ENCODE assay signal across 8 cellular contexts in genomic region chr6:106509420-106510089, GRCh38.
DNase-seq lines count a peak whose midpoint lies in the region; ATAC-seq, FAIRE-seq and TF ChIP-seq lines count a peak whose summit lies in the region.

No MANE protein-coding gene starts in this region.

- TF ChIP-seq CTCF in Peyer's patch (IDR thresholded peaks at IDR 0.05) (peak in 2 of 6 experiments; percentile 5 to 29), fibroblast of lung (conservative IDR thresholded peaks at IDR 0.05 in 1 of 2, IDR thresholded peaks at IDR 0.05 in 1 of 2; ENCODE audit: low read depth in 1 of 2, low read length in 2 of 2) (peak in 1 of 2 donors; percentile 3)

- H3K4me3 ChIP-seq in Peyer's patch (peak overlapping the region; percentile 47 to 73 (median 64)), fibroblast of lung (replicated peaks in 1 of 4; ENCODE audit: control extremely low read depth in 1 of 4, insufficient read depth in 1 of 4, low read depth in 3 of 4, low read length in 4 of 4) (peak overlapping the region in 2 of 4 experiments; percentile 68 to 80), skeletal muscle cell (ENCODE audit: low read depth, low read length) (peak overlapping the region; percentile 52)

- no peak overlapping the region for H2AFZ ChIP-seq in fibroblast of lung (ENCODE audit: low read length)

- H3K27me3 ChIP-seq in Peyer's patch = no peaks in the 10 kb centered on the region
- peaks cover 8% of the 10 kb centered on the region for H3K27me3 ChIP-seq in fibroblast of lung (ENCODE audit: control insufficient read depth, insufficient read depth, low read length)

- peaks cover 0 to 14% (median 1%) of the 10 kb centered on the region in 4 donors for H3K4me1 ChIP-seq in Peyer's patch
- peaks cover 12% of the 10 kb centered on the region for H3K4me1 ChIP-seq in fibroblast of lung (ENCODE audit: control insufficient read depth, extremely low read depth, insufficient read depth, low read length)

- H3K9ac ChIP-seq in fibroblast of lung (ENCODE audit: insufficient read depth, low read length) = no peak overlapping the region

- ATAC-seq in HG02870 (IDR thresholded peaks at IDR 0.05; ENCODE audit: unreplicated experiment) (no peak), GM18861 (IDR thresholded peaks at IDR 0.05; ENCODE audit: unreplicated experiment) (no peak), GM21423 (IDR thresholded peaks at IDR 0.05; ENCODE audit: unreplicated experiment) (no peak)

- peak; percentile 76 for FAIRE-seq in GM12892 (lab: Jason Lieb, UNC)

- TF ChIP-seq POLR2A in GM12892 (IDR thresholded peaks at IDR 0.05; ENCODE audit: low read depth, low read length) = no peak
- no peak for TF ChIP-seq POLR2A in Peyer's patch (IDR thresholded peaks at IDR 0.05)

- H3K36me3 ChIP-seq in Peyer's patch = no peaks in the 10 kb centered on the region
- no peaks in the 10 kb centered on the region for H3K36me3 ChIP-seq in fibroblast of lung (ENCODE audit: control insufficient read depth, insufficient read depth, low read length)

- H3K9me3 ChIP-seq in Peyer's patch (no peaks in the 10 kb centered on the region), fibroblast of lung (ENCODE audit: control insufficient read depth, insufficient read depth, low read depth, low read length) (no peaks in the 10 kb centered on the region)

- H3K27ac ChIP-seq in Peyer's patch (peak overlapping the region in 3 of 4 donors; percentile 7 to 98 (median 76)), fibroblast of lung (ENCODE audit: insufficient read depth, low read length) (no peak overlapping the region)

- no peaks in the 10 kb centered on the region for H4K20me1 ChIP-seq in fibroblast of lung (ENCODE audit: control insufficient read depth, extremely low read depth, insufficient read depth, low read length)

- DNase-seq in GM12892 (ENCODE audit: insufficient read length) = no peak
- DNase-seq in Peyer's patch = peak in 1 of 3 donors; percentile 36
- peak; percentile 43 to 47 for DNase-seq in fibroblast of lung (ENCODE audit: low read depth in 2 of 2)
- DNase-seq in skeletal muscle cell (ENCODE audit: low read depth) = no peak
- DNase-seq in GDM1 (lab: John Stamatoyannopoulos, UW) = no peak

- H3K4me2 ChIP-seq in fibroblast of lung (ENCODE audit: extremely low read depth, insufficient read depth, low read length) = peak overlapping the region; percentile 91

- no peaks in the 10 kb centered on the region for H3K79me2 ChIP-seq in fibroblast of lung (ENCODE audit: control insufficient read depth, insufficient read depth, low read length)

Comparison
In these comparisons a context has a peak if more than half of its experiments do, and no peak if none do; other contexts are left out.
1. DNase-seq: peak in fibroblast of lung (2 of 2); none in GM12892 (single experiment), skeletal muscle cell (single experiment) and GDM1 (single experiment).